8 cellular contexts compared by ENCODE assay signal in genomic region chr12:124774462-124775167, GRCh38.
DNase-seq lines count a peak whose midpoint lies in the region; ATAC-seq, FAIRE-seq and TF ChIP-seq lines count a peak whose summit lies in the region.

No MANE protein-coding gene starts in this region.

- intact Hi-C loops in kidney (cut with DNase I), result loop anchor here (10.0 kb wide), 1 partner anchor 440 kb away; no protein-coding TSS in a partner anchor

- no peak overlapping the region for H3K9ac ChIP-seq in kidney (ENCODE audit: low read length in 2 of 2)

- no peaks in the 10 kb centered on the region for H3K9me3 Mint-ChIP-seq in activated CD4-positive, alpha-beta memory T cell treated with anti-CD3 and anti-CD28 coated beads, Interleukin-2, amount 10 ng/mL, durations not matched to agents 7 days and 5 days

- H3K27ac Mint-ChIP-seq in activated CD4-positive, alpha-beta memory T cell treated with anti-CD3 and anti-CD28 coated beads, Interleukin-2, amount 10 ng/mL, durations not matched to agents 7 days and 5 days, result peak overlapping the region; percentile 68

- FAIRE-seq in kidney (lab: Jason Lieb, UNC), result no peak

- ATAC-seq in GM19468 (IDR thresholded peaks at IDR 0.05; ENCODE audit: extremely low read depth, unreplicated experiment) (peak; percentile 66), HG03575 (IDR thresholded peaks at IDR 0.05; ENCODE audit: extremely low read depth, insufficient number of reproducible peaks, low FRiP score, unreplicated experiment) (peak; percentile 55), esophagus mucosa (peak; percentile 59)

- H3K4me1 ChIP-seq in HAP-1 (peaks cover 10% of the 10 kb centered on the region), kidney (ENCODE audit: control insufficient read depth in 1 of 2, insufficient read depth in 1 of 2, low read depth in 1 of 2, low read length in 2 of 2) (peaks cover 4 to 8% of the 10 kb centered on the region in 2 donors)

- H3K27me3 Mint-ChIP-seq in activated CD4-positive, alpha-beta memory T cell treated with anti-CD3 and anti-CD28 coated beads, Interleukin-2, amount 10 ng/mL, durations not matched to agents 7 days and 5 days, result peaks cover 34% of the 10 kb centered on the region

- H3K4me3 ChIP-seq in retinal pigment epithelial cell (ENCODE audit: low read length), result peak overlapping the region; percentile 18
- H3K4me3 ChIP-seq in HAP-1, result no peak overlapping the region
- no peak overlapping the region for H3K4me3 ChIP-seq in kidney (ENCODE audit: low read length in 2 of 2)

- H3K36me3 ChIP-seq in HAP-1 (replicated peaks) (no peaks in the 10 kb centered on the region), kidney (ENCODE audit: control insufficient read depth in 1 of 2, insufficient read depth in 2 of 2, low read length in 2 of 2) (no peaks in the 10 kb centered on the region)

- H3K36me3 Mint-ChIP-seq in activated CD4-positive, alpha-beta memory T cell treated with anti-CD3 and anti-CD28 coated beads, Interleukin-2, amount 10 ng/mL, durations not matched to agents 7 days and 5 days (ENCODE audit: low read depth), result no peaks in the 10 kb centered on the region

- H3K4me3 Mint-ChIP-seq in activated CD4-positive, alpha-beta memory T cell treated with anti-CD3 and anti-CD28 coated beads, Interleukin-2, amount 10 ng/mL, durations not matched to agents 7 days and 5 days, result peak overlapping the region; percentile 54

- CTCF ChIA-PET in activated CD4-positive, alpha-beta memory T cell treated with anti-CD3 and anti-CD28 coated beads, Interleukin-2, amount 10 ng/mL, durations not matched to agents 7 days and 5 days (lab: Charles Lee), result interaction anchor here (0.8 to 3.2 kb wide), 8 partner anchors 10 to 735 kb away, joined by 3 to 12 read pairs (median 4); partner anchors contain the start of gene NCOR2

- DNase-seq in Caki2 (ENCODE audit: low read depth), result peak; percentile 72
- peak; percentile 78 for DNase-seq in activated CD4-positive, alpha-beta memory T cell treated with anti-CD3 and anti-CD28 coated beads, Interleukin-2, amount 10 ng/mL, durations not matched to agents 7 days and 5 days
- DNase-seq in retinal pigment epithelial cell (ENCODE audit: low read depth), result peak; percentile 71
- DNase-seq in HAP-1 (ENCODE audit: low spot score in 2 of 2), result no peak
- no peak for DNase-seq in kidney

- peaks cover 34% of the 10 kb centered on the region for H3K4me1 Mint-ChIP-seq in activated CD4-positive, alpha-beta memory T cell treated with anti-CD3 and anti-CD28 coated beads, Interleukin-2, amount 10 ng/mL, durations not matched to agents 7 days and 5 days

- no peaks in the 10 kb centered on the region for H3K27me3 ChIP-seq in HAP-1 (ENCODE audit: low read depth)

- H3K9me3 ChIP-seq in HAP-1 (no peaks in the 10 kb centered on the region), kidney (ENCODE audit: control insufficient read depth in 1 of 2, low read length in 2 of 2) (no peaks in the 10 kb centered on the region)

- H3K27ac ChIP-seq in kidney (ENCODE audit: low read depth in 2 of 2, low read length in 2 of 2), result no peak overlapping the region

- TF ChIP-seq CTCF in retinal pigment epithelial cell (conservative IDR thresholded peaks at IDR 0.05; ENCODE audit: low read depth, low read length) (peak; percentile 11), kidney (IDR thresholded peaks at IDR 0.05; ENCODE audit: borderline replicate concordance, extremely low read depth, insufficient read depth) (no peak)

- POLR2A ChIA-PET in activated CD4-positive, alpha-beta memory T cell treated with anti-CD3 and anti-CD28 coated beads, Interleukin-2, amount 10 ng/mL, durations not matched to agents 7 days and 5 days (lab: Charles Lee), result interaction anchor here (0.9 to 1.6 kb wide), 6 partner anchors 18 to 386 kb away, joined by 3 to 9 read pairs (median 4); partner anchors contain the start of genes NCOR2 and UBC

- in situ Hi-C loops in Caki2 (cut with HindIII; ENCODE audit: low pct_unique_long_range_greater_than_20kb, low sequenced_read_pairs) (no loop called here), HAP-1 (cut with MboI; ENCODE audit: low sequenced_read_pairs) (no loop called here)

Comparison
In these comparisons a context has a peak if more than half of its experiments do, and no peak if none do; other contexts are left out.
1. DNase-seq: peak in Caki2 (single experiment), activated CD4-positive, alpha-beta memory T cell treated with anti-CD3 and anti-CD28 coated beads, Interleukin-2, amount 10 ng/mL, durations not matched to agents 7 days and 5 days (single experiment) and retinal pigment epithelial cell (single experiment); none in HAP-1 (0 of 2) and kidney (single experiment).
2. Peak in every context shown above with its lines, with median percentiles within 50 percentile points of each other: ATAC-seq.